In the genomic region with DNA sequence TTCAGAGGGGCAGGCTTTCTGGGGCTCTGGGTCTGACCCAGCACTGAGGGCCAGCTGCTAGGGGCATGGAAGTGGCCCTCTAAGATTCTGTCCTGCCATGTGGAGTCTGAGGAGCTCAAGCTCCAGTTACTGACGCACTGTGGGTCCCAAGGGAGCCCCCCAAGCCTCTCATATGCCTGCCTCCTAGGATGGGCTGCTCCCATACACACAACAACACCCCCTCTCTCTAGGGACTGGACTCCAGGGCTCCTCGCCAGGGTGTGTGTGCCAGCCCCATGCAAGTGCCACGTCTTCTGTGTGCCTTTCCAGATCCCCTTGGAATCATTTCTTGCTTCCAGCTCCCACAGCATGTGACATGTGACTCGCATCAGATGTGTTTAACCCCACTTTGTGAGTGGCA, we compare ENCODE assay signal across 31 cellular contexts.
"Had no signal": no experiment of that assay in that cellular context is flagged by ENCODE, and none has a peak within 500 bp of the region (broad histone marks: within the 10 kb centered on the region; RNA-seq: fewer than 3 reads in every experiment).

No MANE protein-coding gene starts in this region.

- H2AFZ ChIP-seq: parathyroid adenoma had no signal

- H3K9me3 ChIP-seq: adrenal gland, body of pancreas, gastroesophageal sphincter, right atrium auricular region, thyroid gland, upper lobe of left lung had no signal

- H3K4me1 ChIP-seq: adrenal gland, body of pancreas, gastroesophageal sphincter, parathyroid adenoma, right atrium auricular region, upper lobe of left lung had no signal

- H3K36me3 ChIP-seq: adrenal gland, cardiac muscle cell, gastroesophageal sphincter, right atrium auricular region, thyroid gland, upper lobe of left lung, WERI-Rb-1 had no signal

- H3K4me3 ChIP-seq: adrenal gland, body of pancreas, cardiac muscle cell, coronary artery, dorsolateral prefrontal cortex, gastroesophageal sphincter, right atrium auricular region, smooth muscle cell, thyroid gland, upper lobe of left lung had no signal

- H3K4me2 ChIP-seq: smooth muscle cell had no signal

- H3K27me3 ChIP-seq: adrenal gland, body of pancreas, dorsolateral prefrontal cortex, right atrium auricular region, thyroid gland, upper lobe of left lung had no signal

- ATAC-seq: activated CD4-positive, CD25-positive, alpha-beta regulatory T cell treated with anti-CD3 and anti-CD28 coated beads, Interleukin-2, amount 50 U/mL, for 24 hours; body of pancreas; gastroesophageal sphincter; left ventricle myocardium superior had no signal

- H3K9ac ChIP-seq: parathyroid adenoma had no signal

- H3K79me2 ChIP-seq: parathyroid adenoma had no signal

- H3K27ac ChIP-seq: adrenal gland, body of pancreas, cardiac muscle cell, coronary artery, gastroesophageal sphincter, parathyroid adenoma, right atrium auricular region, thyroid gland, upper lobe of left lung, WERI-Rb-1 had no signal

- DNase-seq: activated CD4-positive, alpha-beta T cell treated with anti-CD3 and anti-CD28 coated beads for 48 hours; activated CD4-positive, alpha-beta T cell treated with anti-CD3 and anti-CD28 coated beads, Interleukin-2, amount 50 U/mL, for 48 hours; activated CD8-positive, alpha-beta memory T cell treated with anti-CD3 and anti-CD28 coated beads for 24 hours; activated effector memory CD4-positive, alpha-beta T cell treated with Interleukin-2 at 50 U/mL for 16 hours; activated naive CD4-positive, alpha-beta T cell treated with Interleukin-2 at 50 U/mL for 16 hours; activated naive CD8-positive, alpha-beta T cell treated with anti-CD3 and anti-CD28 coated beads for 36 hours; adrenal gland; aorta; body of pancreas; cerebellar nuclear complex; effector memory CD4-positive, alpha-beta T cell; hippocampal formation; left cardiac atrium; left ventricle myocardium superior; naive B cell; occipital lobe; stimulated activated CD4-positive, alpha-beta T cell treated with anti-CD3 and anti-CD28 coated beads, Interleukin-15, amount 100 ng/mL, for 24 hours; stimulated activated CD4-positive, alpha-beta T cell treated with anti-CD3 and anti-CD28 coated beads, Interleukin-2, amount 100 ng/mL, for 24 hours; stimulated activated naive CD4-positive, alpha-beta T cell; T-helper 9 cell; thyroid gland; upper lobe of left lung; WERI-Rb-1 had no signal
